23 cellular contexts compared by ENCODE assay signal in the genomic region with DNA sequence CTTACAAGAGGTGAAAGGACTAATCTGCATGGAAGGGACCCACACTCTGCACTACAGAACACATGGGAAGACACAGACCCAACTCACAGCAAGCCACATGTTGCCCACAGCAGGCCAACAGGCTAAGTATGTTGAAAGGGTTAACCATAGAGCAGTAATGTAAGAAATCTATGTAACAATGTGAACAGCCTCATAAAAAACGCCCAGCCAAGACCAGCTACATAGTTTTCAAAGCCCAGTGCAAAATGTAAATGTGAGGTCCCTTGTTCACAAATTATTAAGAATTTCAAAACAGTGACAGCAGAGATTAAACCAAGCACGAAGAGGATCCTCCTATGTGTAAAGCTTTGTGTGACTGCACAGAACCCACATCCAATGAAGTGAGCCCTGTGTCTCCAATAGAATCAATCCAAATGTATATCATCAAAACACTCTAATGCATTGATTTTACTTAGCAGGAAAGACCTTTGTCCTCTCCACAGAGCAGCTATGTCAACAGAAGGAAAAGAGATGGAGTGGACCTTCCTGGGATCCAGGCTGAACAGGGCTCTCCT.
DNase-seq lines count a peak whose midpoint lies in the region; ATAC-seq, FAIRE-seq and TF ChIP-seq lines count a peak whose summit lies in the region.
"Had no signal": no experiment of that assay in that cellular context is flagged by ENCODE, and none has a peak within 500 bp of the region (broad histone marks: within the 10 kb centered on the region; RNA-seq: fewer than 3 reads in every experiment).

No MANE protein-coding gene starts in this region.

- intact Hi-C loops in right lobe of liver (cut with DNase I) (loop anchor here in 1 of 2 donors (10.0 kb wide), 1 partner anchor 268 kb away; no protein-coding TSS in a partner anchor), transverse colon (cut with DNase I; ENCODE audit: low total_unique reads) (loop anchor here (10.0 kb wide), 1 partner anchor 108 kb away; no protein-coding TSS in a partner anchor)

- DNase-seq in HAP-1 (ENCODE audit: low spot score in 2 of 2) (peak; percentile 68 to 92), bronchial epithelial cell (ENCODE audit: low read depth) (no peak), right lobe of liver (no peak), transverse colon (no peak), NCI-H774 (lab: John Stamatoyannopoulos, UW) (no peak), NCI-H1092 (lab: John Stamatoyannopoulos, UW) (no peak)
- DNase-seq: activated CD4-positive, alpha-beta memory T cell treated with anti-CD3 and anti-CD28 coated beads, Interleukin-2, amount 10 ng/mL, durations not matched to agents 7 days and 5 days; COR-L47; effector memory CD8-positive, alpha-beta T cell; foreskin fibroblast; heart right ventricle; NCI-H1048; NCI-H2081; NCI-H226; nucleus accumbens; T-helper 1 cell had no signal

- TF ChIP-seq CTCF in bronchial epithelial cell (IDR thresholded peaks at IDR 0.05; ENCODE audit: insufficient read depth, low read length, severe bottlenecking) (no peak), right lobe of liver (IDR thresholded peaks at IDR 0.05) (no peak), transverse colon (IDR thresholded peaks at IDR 0.05) (no peak)

- H3K9me3 ChIP-seq in HAP-1, result peaks cover 8% of the 10 kb centered on the region; the same call in 1 of the 2 replicates
- no peaks in the 10 kb centered on the region for H3K9me3 ChIP-seq in right lobe of liver
- no peaks in the 10 kb centered on the region for H3K9me3 ChIP-seq in transverse colon
- H3K9me3 ChIP-seq: tibial nerve had no signal

- peaks cover 6% of the 10 kb centered on the region; the same call in 1 of the 2 replicates for H3K36me3 ChIP-seq in HAP-1 (replicated peaks)
- H3K36me3 ChIP-seq in bronchial epithelial cell (ENCODE audit: control insufficient read depth, insufficient read depth, low read length), result no peaks in the 10 kb centered on the region
- no peaks in the 10 kb centered on the region for H3K36me3 ChIP-seq in right lobe of liver
- no peaks in the 10 kb centered on the region for H3K36me3 ChIP-seq in transverse colon
- H3K36me3 ChIP-seq: BLaER1 treated with 17β-estradiol and CSF1 and Interleukin-3, amounts not matched to agents 10 nM and 100 nM; cardiac muscle cell; heart right ventricle; tibial nerve had no signal

- no peak for TF ChIP-seq EP300 in transverse colon (IDR thresholded peaks at IDR 0.05; ENCODE audit: low read depth)

- ATAC-seq in right lobe of liver (peak in 3 of 4 donors; percentile 48 to 63 (median 57)), HG03354 (IDR thresholded peaks at IDR 0.05; ENCODE audit: poor library complexity, severe bottlenecking, unreplicated experiment) (no peak)
- ATAC-seq: activated CD4-positive, CD25-positive, alpha-beta regulatory T cell treated with anti-CD3 and anti-CD28 coated beads, Interleukin-2, amount 50 U/mL, for 24 hours; effector memory CD8-positive, alpha-beta T cell; heart right ventricle had no signal

- 43% methylated on average over 1 of the region's 2 CpGs for WGBS in right lobe of liver (ENCODE audit: insufficient coverage, low coverage, low lambda C conversion rate, missing lambda C conversion rate)
- 37 to 50% methylated on average over 1 to 2 of the region's 2 CpGs for WGBS in transverse colon (ENCODE audit: low coverage in 1 of 2), 2 donors

- in situ Hi-C loops in HAP-1 (cut with MboI; ENCODE audit: low sequenced_read_pairs) (loop anchor here (10.0 kb wide), 1 partner anchor 122 kb away; no protein-coding TSS in a partner anchor), transverse colon (cut with MboI; ENCODE audit: low pct_ligation_motif_present in 1 of 4, low pct_unique_long_range_greater_than_20kb in 1 of 4, low sequenced_read_pairs in 3 of 4) (loop anchor here (10.0 to 25.0 kb wide), 4 partner anchors 118 to 440 kb away; no protein-coding TSS in a partner anchor)

- H3K4me3 ChIP-seq in HAP-1, result peak overlapping the region; percentile 35
- H3K4me3 ChIP-seq in bronchial epithelial cell (ENCODE audit: low read depth, low read length), result no peak overlapping the region
- no peak overlapping the region for H3K4me3 ChIP-seq in right lobe of liver
- no peak overlapping the region for H3K4me3 ChIP-seq in transverse colon
- H3K4me3 ChIP-seq: BLaER1 treated with 17β-estradiol and CSF1 and Interleukin-3, amounts not matched to agents 10 nM and 100 nM; cardiac muscle cell; coronary artery; heart right ventricle; tibial nerve had no signal

- peak; percentile 76 for FAIRE-seq in bronchial epithelial cell (lab: Jason Lieb, UNC)

- H3K4me1 ChIP-seq in HAP-1 (peaks cover 44% of the 10 kb centered on the region), right lobe of liver (peaks cover 0 to 9% (median 0%) of the 10 kb centered on the region in 4 donors), transverse colon (peaks cover 5 to 42% (median 13%) of the 10 kb centered on the region in 4 donors)
- H3K4me1 ChIP-seq: BLaER1 treated with 17β-estradiol and CSF1 and Interleukin-3, amounts not matched to agents 10 nM and 100 nM had no signal

- H3K27me3 ChIP-seq in HAP-1 (ENCODE audit: low read depth) (no peaks in the 10 kb centered on the region), bronchial epithelial cell (ENCODE audit: control insufficient read depth, insufficient read depth, low read length) (no peaks in the 10 kb centered on the region), right lobe of liver (no peaks in the 10 kb centered on the region), transverse colon (no peaks in the 10 kb centered on the region)
- H3K27me3 ChIP-seq: BLaER1 treated with 17β-estradiol and CSF1 and Interleukin-3, amounts not matched to agents 10 nM and 100 nM; cardiac muscle cell; heart right ventricle; tibial nerve had no signal

- H3K27ac ChIP-seq in right lobe of liver (no peak overlapping the region), transverse colon (peak overlapping the region in 3 of 4 donors; percentile 26 to 59 (median 43))
- H3K27ac ChIP-seq: BLaER1 treated with 17β-estradiol and CSF1 and Interleukin-3, amounts not matched to agents 10 nM and 100 nM; cardiac muscle cell; coronary artery; heart right ventricle; RWPE1 had no signal

- no peak for TF ChIP-seq POLR2A in right lobe of liver (IDR thresholded peaks at IDR 0.05)
- TF ChIP-seq POLR2A in transverse colon (IDR thresholded peaks at IDR 0.05), result no peak

Comparison
In these comparisons a context has a peak if more than half of its experiments do, and no peak if none do; other contexts are left out.
1. DNase-seq: peak in HAP-1 (2 of 2); none in bronchial epithelial cell (single experiment), right lobe of liver (0 of 3), transverse colon (single experiment), NCI-H774 (single experiment) and NCI-H1092 (single experiment).
2. H3K27ac ChIP-seq: peak in transverse colon (3 of 4); none in right lobe of liver (0 of 3).